Comparison of ENCODE assay signal across 25 cellular contexts in genomic region chr11:123851110-123851509, GRCh38. TPM values are rescaled to one million over a fixed set of nuclear protein-coding genes. Genes with fewer than 3 reads are reported as not detected.
"Had no signal": no experiment of that assay in that cellular context is flagged by ENCODE, and none has a peak within 500 bp of the region (broad histone marks: within the 10 kb centered on the region; RNA-seq: fewer than 3 reads in every experiment).

No MANE protein-coding gene starts in this region.

- H3K27me3 ChIP-seq: SJCRH30 had no signal

- H3K4me3 ChIP-seq: K562, SJCRH30 had no signal

- H3K4me1 Mint-ChIP-seq: IgD-negative memory B cell had no signal

- H3K4me1 ChIP-seq: SJCRH30 had no signal

- H3K9me3 ChIP-seq: SJCRH30 had no signal

- H3K4me3 Mint-ChIP-seq: IgD-negative memory B cell had no signal

- ATAC-seq: K562, SK-N-SH treated with all-trans-retinoic acid at 6 μM for 48 hours had no signal

- H3K27ac ChIP-seq: HL-60, KMS-11, SJCRH30 had no signal

- DNase-seq: Kasumi-1, MM.1S, MV-4-11, NCI-H1048, NCI-H1105, NCI-H1417, NCI-H1436 treated with DMSO at 0.1 percent for 48 hours, NCI-H1694, NCI-H187 treated with DMSO at 0.1 percent for 48 hours, NCI-H2029 treated with DMSO at 0.1 percent for 48 hours, NCI-H2171 treated with DMSO at 0.1 percent for 48 hours, NCI-H345, NCI-H524, NCI-H526 treated with DMSO at 0.1 percent for 48 hours, NCI-H774, RPMI8226, SHP77 treated with DMSO at 0.1 percent for 48 hours, SJCRH30 had no signal

- H3K9ac ChIP-seq: KMS-11 had no signal

- H3K27ac Mint-ChIP-seq: IgD-negative memory B cell had no signal

- H3K36me3 ChIP-seq: SJCRH30 had no signal

- H3K4me2 ChIP-seq: KMS-11 had no signal

RNA-seq across cellular contexts. Expression of gene TMEM225, which starts 34.4 kb away (rescaled TPM):
- total RNA-seq: K562, M059J, NCI-H460, SJCRH30 had no signal
- polyA plus RNA-seq: IgD-negative memory B cell, K562 had no signal

RNA-seq across cellular contexts. Expression of gene OR6M1, which starts 45.0 kb away (rescaled TPM):
- total RNA-seq: K562, M059J, NCI-H460, SJCRH30 had no signal
- polyA plus RNA-seq: IgD-negative memory B cell, K562 had no signal

RNA-seq across cellular contexts. Expression of gene OR8D4, which starts 50.9 kb away (rescaled TPM):
- total RNA-seq: K562, M059J, NCI-H460, SJCRH30 had no signal
- polyA plus RNA-seq: IgD-negative memory B cell, K562 had no signal
